ENCODE assay signal across 20 cellular contexts in the genomic region with DNA sequence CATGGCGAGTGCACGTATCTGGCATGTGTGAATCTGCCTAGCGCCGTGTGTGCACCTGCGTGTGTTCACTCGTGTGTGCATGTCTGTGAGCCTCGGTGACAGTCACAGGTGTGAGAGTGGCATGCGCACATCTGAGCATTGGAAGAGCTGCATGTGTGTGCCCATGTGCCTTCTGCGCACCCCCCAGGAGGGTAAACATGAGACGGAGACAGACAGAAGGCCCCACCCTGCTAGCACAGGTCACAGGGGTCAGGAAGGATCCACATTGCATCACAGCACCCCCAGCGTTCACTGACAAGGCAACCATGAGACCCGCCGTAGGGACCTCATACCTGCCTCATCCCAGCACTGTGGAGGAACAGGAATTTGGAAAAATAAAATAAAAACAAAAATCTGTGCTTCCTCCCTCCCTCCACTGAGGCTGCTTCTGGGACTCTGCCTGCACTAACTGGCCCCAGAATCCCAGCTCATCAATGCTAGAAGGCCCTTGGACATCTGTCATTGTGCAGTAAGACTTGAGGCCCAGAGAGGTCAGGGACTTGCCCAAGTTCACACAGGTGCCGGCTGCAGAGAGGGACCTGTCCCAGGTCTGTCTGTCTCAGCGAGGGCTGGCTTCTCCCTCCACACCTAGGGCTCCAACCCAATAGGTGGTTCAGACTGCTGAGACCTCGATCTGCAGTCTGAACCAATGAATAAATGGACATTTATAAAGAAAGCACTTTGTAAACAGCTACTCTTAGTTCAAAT. TPM values are rescaled to one million over a fixed set of nuclear protein-coding genes. Genes with fewer than 3 reads are reported as not detected.
A peak's percentile ranks its signal among the peaks of the same experiment; 100 is the strongest.
DNase-seq lines count a peak whose midpoint lies in the region; ATAC-seq, FAIRE-seq and TF ChIP-seq lines count a peak whose summit lies in the region.
"Had no signal": no experiment of that assay in that cellular context is flagged by ENCODE, and none has a peak within 500 bp of the region (broad histone marks: within the 10 kb centered on the region; RNA-seq: fewer than 3 reads in every experiment).

No MANE protein-coding gene starts in this region.

- no peak overlapping the region for H3K9ac ChIP-seq in K562 (ENCODE audit: insufficient read depth in 1 of 2, low read depth in 2 of 2, low read length in 2 of 2)

- H4K20me1 ChIP-seq in K562 (replicated peaks; ENCODE audit: control insufficient read depth, insufficient read depth, low read length), result no peaks in the 10 kb centered on the region; the same call in 1 of the 2 replicates

- H3K9me3 ChIP-seq in K562 (replicated peaks; ENCODE audit: control insufficient read depth, insufficient read depth, low read depth, low read length) (no peaks in the 10 kb centered on the region), spleen (no peaks in the 10 kb centered on the region)
- H3K9me3 ChIP-seq: BLaER1 treated with 17β-estradiol and CSF1 and Interleukin-3, amounts not matched to agents 10 nM and 100 nM had no signal

- no peak for DNase-seq in HTR-8/SVneo (ENCODE audit: insufficient read length, low spot score)
- DNase-seq in RWPE1 (ENCODE audit: low spot score), result no peak
- no peak for DNase-seq in K562 (ENCODE audit: extremely low read depth in 1 of 4, low spot score in 3 of 4)
- peak; percentile 55 for DNase-seq in spleen
- no peak for DNase-seq in NCI-H2081 (lab: John Stamatoyannopoulos, UW)
- DNase-seq in stimulated activated CD4-positive, alpha-beta T cell treated with anti-CD3 and anti-CD28 coated beads, Interleukin-4, amount 100 ng/mL, for 24 hours, result no peak
- DNase-seq in GM19240 (ENCODE audit: insufficient read length, low spot score), result no peak
- no peak for DNase-seq in hepatic stellate cell (ENCODE audit: low spot score)
- DNase-seq: 8988T; CD8-positive, alpha-beta memory T cell; COR-L47; DMS 273 treated with DMSO at 0.1 percent for 48 hours; DMS53; DND-41; EL; HCEC 1CT had no signal

- TF ChIP-seq RAD21 in K562 (CRISPR knock-in tag; conservative IDR thresholded peaks at IDR 0.05 in 1 of 2, IDR thresholded peaks at IDR 0.05 in 1 of 2), result no peak

- TF ChIP-seq EP300 in K562 (IDR thresholded peaks at IDR 0.05; ENCODE audit: low read length), result no peak

- H3K4me1 ChIP-seq in K562 (replicated peaks in 1 of 2; ENCODE audit: control insufficient read depth in 2 of 2, insufficient read depth in 2 of 2, low read length in 2 of 2) (peaks cover 0 to 23% of the 10 kb centered on the region in 2 experiments; a peak in 1 of 5 replicates), spleen (peaks cover 6 to 23% (median 15%) of the 10 kb centered on the region in 6 donors)

- H2AFZ ChIP-seq in K562 (ENCODE audit: low read depth, low read length), result no peak overlapping the region
- H2AFZ ChIP-seq: GM23338 had no signal

- intact Hi-C loops in K562 (cut with micrococcal nuclease) (no loop called here), spleen (cut with DNase I; ENCODE audit: low total_unique reads) (no loop called here)

- no peak overlapping the region for H3K4me3 ChIP-seq in K562
- H3K4me3 ChIP-seq in spleen, result no peak overlapping the region
- H3K4me3 ChIP-seq: BLaER1 treated with 17β-estradiol and CSF1 and Interleukin-3, amounts not matched to agents 10 nM and 100 nM; GM23338 had no signal

- H3K36me3 ChIP-seq in K562 (ENCODE audit: control insufficient read depth, insufficient read depth, low read length), result peaks cover 28% of the 10 kb centered on the region; the same call in 2 of the 3 replicates
- H3K36me3 ChIP-seq in spleen, result peaks cover 0 to 6% (median 0%) of the 10 kb centered on the region in 6 donors

- TF ChIP-seq POLR2A in K562 (conservative IDR thresholded peaks at IDR 0.05) (no peak), spleen (IDR thresholded peaks at IDR 0.05) (no peak)

- H3K79me2 ChIP-seq in K562 (ENCODE audit: control insufficient read depth, insufficient read depth, low read length), result no peaks in the 10 kb centered on the region

- CTCF ChIA-PET in RWPE1 (lab: Yijun Ruan, JAX) (no interaction called here), K562 (lab: Yijun Ruan, JAX; ENCODE audit: low intra/inter-chr PET ratio) (no interaction called here)

- ATAC-seq in K562, result peak; percentile 35; the same call in 1 of the 3 replicates
- ATAC-seq: GM23338 had no signal

- peak; percentile 13 for FAIRE-seq in HTR-8/SVneo (lab: Jason Lieb, UNC)
- no peak for FAIRE-seq in K562 (lab: Jason Lieb, UNC)
- FAIRE-seq: GM12891, H54 had no signal

- H3K4me2 ChIP-seq in K562 (ENCODE audit: insufficient read depth, low read length), result no peak overlapping the region
- H3K4me2 ChIP-seq: BLaER1 treated with 17β-estradiol and CSF1 and Interleukin-3, amounts not matched to agents 10 nM and 100 nM; GM23338 had no signal

- POLR2A ChIA-PET in RWPE1 (lab: Yijun Ruan, JAX; ENCODE audit: low non-redundant PET) (no interaction called here), K562 (lab: Yijun Ruan, JAX) (interaction anchor here (0.6 kb wide), 2 partner anchors 22 to 249 kb away, joined by 3 to 4 read pairs; no protein-coding TSS in a partner anchor)

- in situ Hi-C loops in K562 (cut with MboI), result no loop called here

- no peaks in the 10 kb centered on the region for H3K9me1 ChIP-seq in K562 (ENCODE audit: control insufficient read depth, insufficient read depth, low read length)

- no TSS peak for BruUV-seq in K562 (replicated peaks; lab: Mats Ljungman, UMichigan)

- H3K27me3 ChIP-seq in K562 (ENCODE audit: control insufficient read depth in 2 of 2, insufficient read depth in 2 of 2, low read length in 2 of 2), result no peaks in the 10 kb centered on the region
- no peaks in the 10 kb centered on the region for H3K27me3 ChIP-seq in spleen (replicated peaks in 1 of 7)

- WGBS in K562 (ENCODE audit: insufficient coverage, low coverage, missing lambda C conversion rate), result 67% methylated on average over 13 of the region's 16 CpGs
- 78 to 92% (median 84%) methylated on average over 9 to 16 of the region's 16 CpGs for WGBS in spleen, 5 donors

- H3K27ac ChIP-seq in RWPE1 (0 out of 2 replicates have a peak overlapping the region, but pooled peaks have one; percentile 0), K562 (ENCODE audit: extremely low read depth, low read depth, low read length) (no peak overlapping the region), spleen (no peak overlapping the region)
- H3K27ac ChIP-seq: BLaER1 treated with 17β-estradiol and CSF1 and Interleukin-3, amounts not matched to agents 10 nM and 100 nM had no signal

- no peak for TF ChIP-seq CTCF in RWPE1 (conservative IDR thresholded peaks at IDR 0.05; ENCODE audit: low read depth)
- TF ChIP-seq CTCF in K562 (IDR thresholded peaks at IDR 0.05 in 2 of 3, conservative IDR thresholded peaks at IDR 0.05 in 1 of 3; ENCODE audit: insufficient read depth in 2 of 3, low read depth in 1 of 3, low read length in 3 of 3), result no peak
- no peak for TF ChIP-seq CTCF in spleen (IDR thresholded peaks at IDR 0.05 in 8 of 11, conservative IDR thresholded peaks at IDR 0.05 in 3 of 11)

TF ChIP-seq in K562, 482 proteins besides CTCF, POLR2A, EP300 and RAD21:
- TF ChIP-seq MXI1 (IDR thresholded peaks at IDR 0.05; ENCODE audit: low read depth, low read length) (no peak), ZKSCAN8 (CRISPR knock-in tag; IDR thresholded peaks at IDR 0.05) (no peak), RBM14 (IDR thresholded peaks at IDR 0.05; ENCODE audit: borderline replicate concordance, insufficient read depth, low read depth, low read length) (no peak), ZBTB8A (IDR thresholded peaks at IDR 0.05; ENCODE audit: partially characterized antibody) (no peak), TCF7 (IDR thresholded peaks at IDR 0.05; ENCODE audit: borderline replicate concordance) (no peak)
- TF ChIP-seq, protein P1, sequence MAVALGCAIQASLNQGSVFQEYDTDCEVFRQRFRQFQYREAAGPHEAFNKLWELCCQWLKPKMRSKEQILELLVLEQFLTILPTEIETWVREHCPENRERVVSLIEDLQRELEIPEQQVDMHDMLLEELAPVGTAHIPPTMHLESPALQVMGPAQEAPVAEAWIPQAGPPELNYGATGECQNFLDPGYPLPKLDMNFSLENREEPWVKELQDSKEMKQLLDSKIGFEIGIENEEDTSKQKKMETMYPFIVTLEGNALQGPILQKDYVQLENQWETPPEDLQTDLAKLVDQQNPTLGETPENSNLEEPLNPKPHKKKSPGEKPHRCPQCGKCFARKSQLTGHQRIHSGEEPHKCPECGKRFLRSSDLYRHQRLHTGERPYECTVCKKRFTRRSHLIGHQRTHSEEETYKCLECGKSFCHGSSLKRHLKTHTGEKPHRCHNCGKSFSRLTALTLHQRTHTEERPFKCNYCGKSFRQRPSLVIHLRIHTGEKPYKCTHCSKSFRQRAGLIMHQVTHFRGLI (CRISPR knock-in tag; IDR thresholded peaks at IDR 0.05), result no peak

RNA-seq across cellular contexts. Expression of a gene that starts 37.4 kb away (rescaled TPM):
- total RNA-seq in K562 (2011; cell fraction: chromatin; rRNA removed; ENCODE audit: low replicate concordance), result 307 and 408 TPM in 2 replicates
- 556 and 558 TPM in 2 replicates for total RNA-seq in K562 (2011; cell fraction: nucleolus; rRNA removed)
- 513 and 556 TPM in 2 replicates for total RNA-seq in K562 (2011; cell fraction: nucleoplasm; rRNA removed)
- 178 and 259 TPM in 2 replicates for total RNA-seq in K562 (2014; rRNA removed)
- 145 and 148 TPM in 2 replicates for total RNA-seq in K562 (2014; rRNA removed; fragmentation: Illumina TruSeq; extraction: Trizol)
- 177 and 181 TPM in 2 replicates for total RNA-seq in K562 (2015; rRNA removed; fragmentation: Illumina TruSeq; extraction: Trizol)
- 145 and 157 TPM in 2 replicates for total RNA-seq in K562 (2021)
- 276 and 300 TPM in 2 replicates for polyA plus RNA-seq in K562 (2011; rRNA removed)
- polyA plus RNA-seq in K562 (2011; cell fraction: cytosol; rRNA removed), result 176 and 214 TPM in 2 replicates
- polyA plus RNA-seq in K562 (2011; cell fraction: nucleus; rRNA removed), result 75.2 and 102 TPM in 2 replicates
- polyA plus RNA-seq in K562 (2012), result 132 and 168 TPM in 2 replicates
- 149 and 168 TPM in 2 replicates for polyA plus RNA-seq in K562 (2014; fragmentation: Illumina TruSeq; extraction: Trizol)
- 10 to 100 TPM; 39.5 to 58.4 TPM for polyA plus RNA-seq in K562 (2014; fragmentation: Nextera tagmentation; extraction: Ambion mirVana)
- polyA plus RNA-seq in K562 (2014; rRNA removed), result 130 and 155 TPM in 2 replicates
- polyA minus RNA-seq in K562 (2011; rRNA and poly(A)+ RNA removed), result 336 and 376 TPM in 2 replicates
- 146 and 148 TPM in 2 replicates for polyA minus RNA-seq in K562 (2011; cell fraction: cytosol; rRNA and poly(A)+ RNA removed)
- 41.9 and 66.5 TPM in 2 replicates for polyA minus RNA-seq in K562 (2011; cell fraction: nucleus; rRNA and poly(A)+ RNA removed)
- 100 to 1,000 TPM; 128 to 263 (median 190) TPM for total RNA-seq in spleen
- polyA plus RNA-seq in spleen, result 10 to 100 TPM; 44.9 to 78.1 (median 75.4) TPM
